In genomic region chr15:64846246-64846645, GRCh38 we compare ENCODE assay signal across 14 cellular contexts. TPM values are rescaled to one million over a fixed set of nuclear protein-coding genes. Genes with fewer than 3 reads are reported as not detected.
A peak's percentile ranks its signal among the peaks of the same experiment; 100 is the strongest.
DNase-seq lines count a peak whose midpoint lies in the region; ATAC-seq, FAIRE-seq and TF ChIP-seq lines count a peak whose summit lies in the region.
"Had no signal": no experiment of that assay in that cellular context is flagged by ENCODE, and none has a peak within 500 bp of the region (broad histone marks: within the 10 kb centered on the region; RNA-seq: fewer than 3 reads in every experiment).

No MANE protein-coding gene starts in this region.

- WGBS in stomach, 5 donors: 73 to 81% (median 80%) methylated on average over 10 of the region's 10 CpGs

- no peak for FAIRE-seq in keratinocyte (lab: Jason Lieb, UNC)

- no peaks in the 10 kb centered on the region for H3K9me3 Mint-ChIP-seq in activated CD8-positive, alpha-beta T cell treated with anti-CD3 and anti-CD28 coated beads, Interleukin-2, amount 10 ng/mL, durations not matched to agents 7 days and 5 days (ENCODE audit: insufficient read depth)

- H3K36me3 ChIP-seq in GM06990 (ENCODE audit: control insufficient read depth, insufficient read depth, low read length) (peaks cover 18% of the 10 kb centered on the region), keratinocyte (ENCODE audit: control insufficient read depth in 2 of 2, extremely low read depth in 1 of 2, insufficient read depth in 2 of 2, low read length in 2 of 2) (peaks cover 0 to 4% of the 10 kb centered on the region in 2 experiments), stomach (peaks cover 18 to 37% (median 26%) of the 10 kb centered on the region in 4 donors)

- TF ChIP-seq EP300 in stomach (IDR thresholded peaks at IDR 0.05): no peak

- H3K27me3 ChIP-seq in GM06990 (replicated peaks; ENCODE audit: control insufficient read depth, insufficient read depth, low read length): no peaks in the 10 kb centered on the region
- H3K27me3 ChIP-seq in keratinocyte (ENCODE audit: control insufficient read depth, extremely low read depth, insufficient read depth, low read length): no peaks in the 10 kb centered on the region
- no peaks in the 10 kb centered on the region for H3K27me3 ChIP-seq in stomach

- TF ChIP-seq POLR2A in stomach (IDR thresholded peaks at IDR 0.05): no peak

- POLR2A ChIA-PET in activated CD8-positive, alpha-beta T cell treated with anti-CD3 and anti-CD28 coated beads, Interleukin-2, amount 10 ng/mL, durations not matched to agents 7 days and 5 days (lab: Charles Lee): interaction anchor here (0.9 to 3.9 kb wide), 2 partner anchors 11 to 47 kb away, joined by 3 to 30 read pairs; no protein-coding TSS in a partner anchor

- H3K9ac ChIP-seq in keratinocyte (ENCODE audit: control insufficient read depth, extremely low read depth, insufficient read depth, low read length): no peak overlapping the region

- H3K79me2 ChIP-seq in keratinocyte (ENCODE audit: control insufficient read depth, insufficient read depth, low read length): peaks cover 62% of the 10 kb centered on the region

- peak overlapping the region; percentile 73 for H3K4me2 ChIP-seq in keratinocyte (ENCODE audit: control insufficient read depth, extremely low read depth, insufficient read depth, low read depth, low read length)

- DNase-seq in GM06990 (ENCODE audit: extremely low read depth, insufficient read length) (no peak), keratinocyte (ENCODE audit: low read depth, low spot score) (no peak), stomach (no peak), NCI-H1092 treated with DMSO at 0.1 percent for 48 hours (lab: John Stamatoyannopoulos, UW) (no peak), COLO668 (lab: John Stamatoyannopoulos, UW; ENCODE audit: unreplicated experiment) (no peak)
- DNase-seq in activated CD8-positive, alpha-beta T cell treated with anti-CD3 and anti-CD28 coated beads, Interleukin-2, amount 10 ng/mL, durations not matched to agents 7 days and 5 days: no peak
- DNase-seq: activated CD4-positive, CD25-positive, alpha-beta regulatory T cell; activated effector memory CD4-positive, alpha-beta T cell treated with anti-CD3 and anti-CD28 coated beads, Interleukin-2, amount 50 U/mL, for 16 hours; Calu3; central memory CD4-positive, alpha-beta T cell; NCI-H1417; stimulated activated CD4-positive, alpha-beta T cell treated with anti-CD3 and anti-CD28 coated beads, Interleukin-15, amount 100 ng/mL, for 24 hours had no signal

- dilution Hi-C loops in keratinocyte (cut with MboI; ENCODE audit: extremely low pct_ligation_motif_present, low sequenced_read_pairs): no loop called here

- H3K27ac ChIP-seq in keratinocyte (ENCODE audit: control insufficient read depth, insufficient read depth, low read length) (no peak overlapping the region), stomach (peak overlapping the region in 4 of 5 donors; percentile 93 to 98 (median 96))

- peaks cover 51% of the 10 kb centered on the region for H3K4me1 Mint-ChIP-seq in activated CD8-positive, alpha-beta T cell treated with anti-CD3 and anti-CD28 coated beads, Interleukin-2, amount 10 ng/mL, durations not matched to agents 7 days and 5 days (ENCODE audit: low read depth)

- TF ChIP-seq CTCF in GM06990 (IDR thresholded peaks at IDR 0.05; ENCODE audit: insufficient read depth, low read length, poor library complexity, severe bottlenecking) (no peak), keratinocyte (optimal IDR thresholded peaks at IDR 0.05 in 1 of 3, IDR thresholded peaks at IDR 0.05 in 1 of 3, conservative IDR thresholded peaks at IDR 0.05 in 1 of 3; ENCODE audit: extremely low read depth in 1 of 3, insufficient read depth in 2 of 3, low read length in 3 of 3) (no peak), stomach (IDR thresholded peaks at IDR 0.05) (no peak)

- H3K9me3 ChIP-seq in keratinocyte (ENCODE audit: control insufficient read depth, low read depth, low read length) (no peaks in the 10 kb centered on the region), stomach (no peaks in the 10 kb centered on the region)

- peaks cover 4% of the 10 kb centered on the region for H3K9me1 ChIP-seq in keratinocyte (ENCODE audit: control insufficient read depth, extremely low read depth, insufficient read depth, low read length)

- CTCF ChIA-PET in activated CD8-positive, alpha-beta T cell treated with anti-CD3 and anti-CD28 coated beads, Interleukin-2, amount 10 ng/mL, durations not matched to agents 7 days and 5 days (lab: Charles Lee): interaction anchor here (1.1 to 1.8 kb wide), 4 partner anchors 10 to 59 kb away, joined by 3 to 6 read pairs (median 4); no protein-coding TSS in a partner anchor

- no peak for ATAC-seq in activated CD8-positive, alpha-beta T cell treated with anti-CD3 and anti-CD28 coated beads, Interleukin-2, amount 10 ng/mL, durations not matched to agents 7 days and 5 days
- ATAC-seq in HG03460 (IDR thresholded peaks at IDR 0.05; ENCODE audit: unreplicated experiment) (no peak), GM18498 (IDR thresholded peaks at IDR 0.05; ENCODE audit: unreplicated experiment) (no peak)

- H3K4me3 Mint-ChIP-seq in activated CD8-positive, alpha-beta T cell treated with anti-CD3 and anti-CD28 coated beads, Interleukin-2, amount 10 ng/mL, durations not matched to agents 7 days and 5 days: peak overlapping the region; percentile 5

- H3K27me3 Mint-ChIP-seq in activated CD8-positive, alpha-beta T cell treated with anti-CD3 and anti-CD28 coated beads, Interleukin-2, amount 10 ng/mL, durations not matched to agents 7 days and 5 days (ENCODE audit: low read depth): no peaks in the 10 kb centered on the region

- intact Hi-C loops in stomach (cut with DNase I; ENCODE audit: low total_unique reads): no loop called here

- H3K4me1 ChIP-seq in keratinocyte (ENCODE audit: control insufficient read depth, extremely low read depth, insufficient read depth, low read length) (peaks cover 61% of the 10 kb centered on the region), stomach (peaks cover 36 to 87% (median 58%) of the 10 kb centered on the region in 4 donors)

- H3K4me3 ChIP-seq in GM06990 (replicated peaks; ENCODE audit: low read depth, low read length) (peak overlapping the region; percentile 98; the same call in 1 of the 2 replicates), keratinocyte (ENCODE audit: control insufficient read depth in 2 of 3, extremely low read depth in 1 of 3, insufficient read depth in 2 of 3, low read depth in 1 of 3, low read length in 3 of 3) (no peak overlapping the region), stomach (peak overlapping the region in 2 of 4 donors; percentile 77 to 96)

- H3K27ac Mint-ChIP-seq in activated CD8-positive, alpha-beta T cell treated with anti-CD3 and anti-CD28 coated beads, Interleukin-2, amount 10 ng/mL, durations not matched to agents 7 days and 5 days: no peak overlapping the region

- H2AFZ ChIP-seq in keratinocyte (ENCODE audit: control insufficient read depth, low read length): no peak overlapping the region

- peaks cover 47% of the 10 kb centered on the region for H3K36me3 Mint-ChIP-seq in activated CD8-positive, alpha-beta T cell treated with anti-CD3 and anti-CD28 coated beads, Interleukin-2, amount 10 ng/mL, durations not matched to agents 7 days and 5 days (ENCODE audit: low read depth)

- H4K20me1 ChIP-seq in keratinocyte (ENCODE audit: control insufficient read depth, extremely low read depth, insufficient read depth, low read length): no peaks in the 10 kb centered on the region

RNA-seq across cellular contexts. Expression of gene PLEKHO2, which starts 4.5 kb away (rescaled TPM):
- 10 to 100 TPM; 25.8 to 26.4 TPM for total RNA-seq in activated CD8-positive, alpha-beta T cell treated with anti-CD3 and anti-CD28 coated beads, Interleukin-2, amount 10 ng/mL, durations not matched to agents 7 days and 5 days
- polyA plus RNA-seq in keratinocyte (8.8 to 12.0 TPM (median 11.2 TPM) in 3 replicates), stomach (10 to 100 TPM in 2 of 3 donors, 1 to 10 TPM in 1; 7.5 to 25.4 (median 23.2) TPM)
- 1.0 TPM for polyA plus RNA-seq in keratinocyte (2011; ENCODE audit: low read depth)
- polyA plus RNA-seq in keratinocyte (2011; cell fraction: cytosol; rRNA removed): 8.1 and 9.4 TPM in 2 replicates
- polyA plus RNA-seq in keratinocyte (2011; cell fraction: nucleus; rRNA removed): 14.6 and 17.0 TPM in 2 replicates
- polyA plus RNA-seq in keratinocyte (2012; ENCODE audit: low replicate concordance): 4.9 and 11.6 TPM in 2 replicates
- 11.8 to 17.8 TPM (median 12.1 TPM) in 3 replicates for polyA minus RNA-seq in keratinocyte
- 11.7 TPM for polyA minus RNA-seq in keratinocyte (2011; cell fraction: cytosol; rRNA and poly(A)+ RNA removed)
- 11.0 and 13.6 TPM in 2 replicates for polyA minus RNA-seq in keratinocyte (2011; cell fraction: nucleus; rRNA and poly(A)+ RNA removed)
- 10 to 100 TPM in 4 of 5 donors, 1 to 10 TPM in 1; 9.0 to 23.9 (median 15.2) TPM for total RNA-seq in stomach

RNA-seq across cellular contexts. Expression of gene PIF1, which starts 20.8 kb away (rescaled TPM):
- 10 to 100 TPM; 69.1 to 71.1 TPM for total RNA-seq in activated CD8-positive, alpha-beta T cell treated with anti-CD3 and anti-CD28 coated beads, Interleukin-2, amount 10 ng/mL, durations not matched to agents 7 days and 5 days
- polyA plus RNA-seq in keratinocyte: 2.3 to 7.6 TPM (median 6.2 TPM) in 3 replicates
- not detected for polyA plus RNA-seq in keratinocyte (2011; ENCODE audit: low read depth)
- 0.44 and 0.75 TPM in 2 replicates for polyA plus RNA-seq in keratinocyte (2011; cell fraction: cytosol; rRNA removed)
- 7.1 and 7.3 TPM in 2 replicates for polyA plus RNA-seq in keratinocyte (2011; cell fraction: nucleus; rRNA removed)
- polyA plus RNA-seq in keratinocyte (2012; ENCODE audit: low replicate concordance): 4.9 TPM in 1 of 2 replicates, not detected in the other
- polyA minus RNA-seq in keratinocyte: 1.1 to 9.9 TPM (median 3.0 TPM) in 3 replicates
- 6.9 TPM for polyA minus RNA-seq in keratinocyte (2011; cell fraction: cytosol; rRNA and poly(A)+ RNA removed)
- polyA minus RNA-seq in keratinocyte (2011; cell fraction: nucleus; rRNA and poly(A)+ RNA removed): 0.63 and 1.4 TPM in 2 replicates
- total RNA-seq in stomach: 10 to 100 TPM in 2 of 5 donors, 1 to 10 TPM in 3; 1.6 to 58.8 (median 2.8) TPM
- 1 to 10 TPM in 2 of 3 donors, under 1 TPM in 1; 0.46 to 8.7 (median 2.0) TPM for polyA plus RNA-seq in stomach
